In the genomic region with DNA sequence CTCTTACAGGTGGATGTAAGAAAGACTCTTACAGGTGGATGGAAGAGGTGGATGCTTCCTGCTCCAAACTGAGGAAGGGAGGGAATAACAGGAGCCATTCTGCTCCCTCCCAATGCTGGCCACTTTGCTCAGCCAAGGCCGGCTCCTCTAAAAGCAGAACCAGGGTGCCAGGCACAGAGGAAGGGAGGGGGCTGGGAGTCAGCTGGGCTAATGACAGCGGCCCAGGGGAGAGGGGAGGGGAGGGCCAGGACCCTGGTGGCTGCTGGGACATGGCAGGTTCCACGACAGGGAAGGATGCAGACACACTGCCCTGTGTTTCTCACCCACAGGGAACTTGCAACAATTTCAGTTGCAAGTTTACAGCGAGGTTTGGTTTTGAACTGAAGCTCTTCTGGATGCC, we compare ENCODE assay signal across 1 cellular context.
TF ChIP-seq lines count a peak whose summit lies in the region.

No MANE protein-coding gene starts in this region.

TF ChIP-seq in H1, 55 proteins besides CTCF, POLR2A, EP300 and RAD21 (continued from another document):
- TF ChIP-seq HDAC6 (IDR thresholded peaks at IDR 0.05; ENCODE audit: low read depth, low read length) (no peak), ZNF274 (IDR thresholded peaks at IDR 0.05; ENCODE audit: borderline replicate concordance, extremely low read depth, low read length) (no peak), TAF1 (IDR thresholded peaks at IDR 0.05; ENCODE audit: low read depth, low read length) (no peak), RNF2 (IDR thresholded peaks at IDR 0.05; ENCODE audit: borderline replicate concordance, low read depth, low read length, missing control alignments, poor library complexity, severe bottlenecking) (no peak), KDM1A (IDR thresholded peaks at IDR 0.05; ENCODE audit: borderline replicate concordance, low read length) (no peak), JUND (IDR thresholded peaks at IDR 0.05; ENCODE audit: low read length) (no peak), NANOG (IDR thresholded peaks at IDR 0.05; ENCODE audit: insufficient read depth, low read depth, low read length, poor library complexity, severe bottlenecking) (no peak), SP1 (IDR thresholded peaks at IDR 0.05; ENCODE audit: low read depth, low read length) (no peak), BCL11A (IDR thresholded peaks at IDR 0.05; ENCODE audit: low read depth in 2 of 2, low read length in 2 of 2) (no peak), SIN3A (conservative IDR thresholded peaks at IDR 0.05 in 1 of 2, IDR thresholded peaks at IDR 0.05 in 1 of 2; ENCODE audit: low read depth in 1 of 2, low read length in 2 of 2) (no peak), POLR2AphosphoS5 (IDR thresholded peaks at IDR 0.05; ENCODE audit: low read depth, low read length) (no peak), CEBPB (IDR thresholded peaks at IDR 0.05; ENCODE audit: low read depth, low read length) (no peak), RXRA (IDR thresholded peaks at IDR 0.05; ENCODE audit: insufficient read depth, low read depth, low read length) (no peak), JUN (IDR thresholded peaks at IDR 0.05; ENCODE audit: low read depth, low read length) (no peak), SAP30 (IDR thresholded peaks at IDR 0.05; ENCODE audit: insufficient read depth, insufficient replicate concordance, low read length) (no peak), CBX8 (IDR thresholded peaks at IDR 0.05; ENCODE audit: borderline replicate concordance, low read depth, low read length) (no peak), MAFK (IDR thresholded peaks at IDR 0.05; ENCODE audit: low read depth, low read length) (no peak)
- TF ChIP-seq, protein P1, sequence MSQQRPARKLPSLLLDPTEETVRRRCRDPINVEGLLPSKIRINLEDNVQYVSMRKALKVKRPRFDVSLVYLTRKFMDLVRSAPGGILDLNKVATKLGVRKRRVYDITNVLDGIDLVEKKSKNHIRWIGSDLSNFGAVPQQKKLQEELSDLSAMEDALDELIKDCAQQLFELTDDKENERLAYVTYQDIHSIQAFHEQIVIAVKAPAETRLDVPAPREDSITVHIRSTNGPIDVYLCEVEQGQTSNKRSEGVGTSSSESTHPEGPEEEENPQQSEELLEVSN (IDR thresholded peaks at IDR 0.05) = no peak
